ENCODE assay signal across 35 cellular contexts in genomic region chr12:28755027-28755426, GRCh38.
"Had no signal": no experiment of that assay in that cellular context is flagged by ENCODE, and none has a peak within 500 bp of the region (broad histone marks: within the 10 kb centered on the region; RNA-seq: fewer than 3 reads in every experiment).

No MANE protein-coding gene starts in this region.

- H3K4me3 ChIP-seq: MG63 had no signal

- DNase-seq: Karpas-422, Kasumi-1, MG63, MM.1S, MV-4-11, NCI-H1048, NCI-H1092, NCI-H1092 treated with DMSO at 0.1 percent for 48 hours, NCI-H1105, NCI-H1105 treated with DMSO at 0.1 percent for 48 hours, NCI-H1417, NCI-H1417 treated with DMSO at 0.1 percent for 48 hours, NCI-H1436, NCI-H1436 treated with DMSO at 0.1 percent for 48 hours, NCI-H146, NCI-H1694, NCI-H1694 treated with DMSO at 0.1 percent for 48 hours, NCI-H187, NCI-H187 treated with DMSO at 0.1 percent for 48 hours, NCI-H1930, NCI-H2029, NCI-H2029 treated with DMSO at 0.1 percent for 48 hours, NCI-H2081, NCI-H2081 treated with DMSO at 0.1 percent for 48 hours, NCI-H2107, NCI-H2171, NCI-H2171 treated with DMSO at 0.1 percent for 48 hours, NCI-H2227 treated with DMSO at 0.1 percent for 48 hours, NCI-H226, NCI-H345, NCI-H446, NCI-H446 treated with DMSO at 0.1 percent for 48 hours, NCI-H510A, NCI-H510A treated with DMSO at 0.1 percent for 48 hours, NCI-H524 had no signal

- H3K36me3 ChIP-seq: MG63 had no signal
